1 cellular context compared by ENCODE assay signal in the genomic region with DNA sequence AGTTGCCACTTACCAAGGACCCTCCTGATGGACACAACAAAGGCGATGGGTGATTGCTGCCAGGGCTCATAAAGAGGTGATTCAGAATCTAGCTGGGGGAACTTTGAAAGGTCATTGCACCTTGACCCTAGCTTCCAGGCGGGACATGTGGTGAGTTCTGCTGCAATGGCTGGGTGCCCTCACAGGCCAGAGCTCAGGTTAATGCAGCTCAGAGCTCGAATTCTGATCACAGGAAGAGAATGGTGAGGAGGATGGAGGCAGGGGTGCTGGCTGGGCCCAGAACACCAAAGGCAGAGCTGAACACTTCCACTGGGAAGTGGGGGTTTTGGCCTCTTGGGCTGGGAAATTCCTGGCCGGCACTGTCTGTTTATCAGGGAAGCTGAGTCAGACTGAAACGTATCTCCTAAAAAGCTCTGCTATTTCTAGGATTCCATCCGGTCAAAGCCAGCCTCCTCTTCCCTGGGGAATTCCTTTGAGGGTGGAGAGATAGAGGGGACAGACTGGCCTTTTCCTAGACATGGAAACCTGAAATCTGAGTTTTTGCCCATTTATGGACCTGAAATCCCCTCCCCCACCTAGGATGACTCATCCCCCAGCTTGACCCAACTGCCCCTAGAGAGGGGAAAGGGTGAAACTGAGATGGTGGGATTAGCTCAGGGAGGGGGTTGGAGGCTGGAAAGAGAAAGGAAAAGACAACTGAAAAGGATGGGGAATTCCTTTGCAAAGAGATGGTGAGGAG.
A peak's percentile ranks its signal among the peaks of the same experiment; 100 is the strongest.
TF ChIP-seq lines count a peak whose summit lies in the region.

No MANE protein-coding gene starts in this region.

TF ChIP-seq in HepG2, 621 proteins besides CTCF, POLR2A, EP300 and RAD21 (continued from another document and continues in another):
- TF ChIP-seq, protein P1, sequence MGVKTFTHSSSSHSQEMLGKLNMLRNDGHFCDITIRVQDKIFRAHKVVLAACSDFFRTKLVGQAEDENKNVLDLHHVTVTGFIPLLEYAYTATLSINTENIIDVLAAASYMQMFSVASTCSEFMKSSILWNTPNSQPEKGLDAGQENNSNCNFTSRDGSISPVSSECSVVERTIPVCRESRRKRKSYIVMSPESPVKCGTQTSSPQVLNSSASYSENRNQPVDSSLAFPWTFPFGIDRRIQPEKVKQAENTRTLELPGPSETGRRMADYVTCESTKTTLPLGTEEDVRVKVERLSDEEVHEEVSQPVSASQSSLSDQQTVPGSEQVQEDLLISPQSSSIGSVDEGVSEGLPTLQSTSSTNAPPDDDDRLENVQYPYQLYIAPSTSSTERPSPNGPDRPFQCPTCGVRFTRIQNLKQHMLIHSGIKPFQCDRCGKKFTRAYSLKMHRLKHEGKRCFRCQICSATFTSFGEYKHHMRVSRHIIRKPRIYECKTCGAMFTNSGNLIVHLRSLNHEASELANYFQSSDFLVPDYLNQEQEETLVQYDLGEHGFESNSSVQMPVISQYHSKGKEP (CRISPR knock-in tag; IDR thresholded peaks at IDR 0.05) = no peak
- TF ChIP-seq HHEX (CRISPR knock-in tag; IDR thresholded peaks at IDR 0.05) (no peak), SMARCC2 (IDR thresholded peaks at IDR 0.05) (no peak), TGIF2 (CRISPR knock-in tag; IDR thresholded peaks at IDR 0.05) (no peak), ZBTB21 (CRISPR knock-in tag; IDR thresholded peaks at IDR 0.05) (no peak; the same call in 1 of the 2 replicates), ZNF543 (CRISPR knock-in tag; IDR thresholded peaks at IDR 0.05) (peak; percentile 65; the same call in 1 of the 2 replicates), KDM1A (CRISPR knock-in tag; IDR thresholded peaks at IDR 0.05) (no peak), ONECUT2 (CRISPR knock-in tag; IDR thresholded peaks at IDR 0.05) (no peak), ASH2L (IDR thresholded peaks at IDR 0.05; ENCODE audit: insufficient read length, low read depth, low read length) (peak; percentile 71), ERF (CRISPR knock-in tag; IDR thresholded peaks at IDR 0.05) (0 out of 2 replicates have a peak, but pooled peaks have one; percentile 17), NR2F2 (IDR thresholded peaks at IDR 0.05; ENCODE audit: borderline replicate concordance, low read depth) (peak; percentile 76), MTA1 (CRISPR knock-in tag; IDR thresholded peaks at IDR 0.05; ENCODE audit: borderline replicate concordance) (peak; percentile 75; the same call in 1 of the 2 replicates), TEAD3 (CRISPR knock-in tag; optimal IDR thresholded peaks at IDR 0.05; ENCODE audit: borderline replicate concordance) (peak; percentile 7), ZNF749 (CRISPR knock-in tag; IDR thresholded peaks at IDR 0.05; ENCODE audit: borderline replicate concordance) (no peak), ZNF713 (CRISPR knock-in tag; IDR thresholded peaks at IDR 0.05) (no peak), PHF21A (CRISPR knock-in tag; IDR thresholded peaks at IDR 0.05) (peak; percentile 85), ZNF44 (CRISPR knock-in tag; IDR thresholded peaks at IDR 0.05) (no peak), ZNF605 (CRISPR knock-in tag; IDR thresholded peaks at IDR 0.05) (no peak)
- TF ChIP-seq, protein P2, sequence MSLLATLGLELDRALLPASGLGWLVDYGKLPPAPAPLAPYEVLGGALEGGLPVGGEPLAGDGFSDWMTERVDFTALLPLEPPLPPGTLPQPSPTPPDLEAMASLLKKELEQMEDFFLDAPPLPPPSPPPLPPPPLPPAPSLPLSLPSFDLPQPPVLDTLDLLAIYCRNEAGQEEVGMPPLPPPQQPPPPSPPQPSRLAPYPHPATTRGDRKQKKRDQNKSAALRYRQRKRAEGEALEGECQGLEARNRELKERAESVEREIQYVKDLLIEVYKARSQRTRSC (CRISPR knock-in tag; IDR thresholded peaks at IDR 0.05; ENCODE audit: low read depth) = no peak
- TF ChIP-seq, protein P3, sequence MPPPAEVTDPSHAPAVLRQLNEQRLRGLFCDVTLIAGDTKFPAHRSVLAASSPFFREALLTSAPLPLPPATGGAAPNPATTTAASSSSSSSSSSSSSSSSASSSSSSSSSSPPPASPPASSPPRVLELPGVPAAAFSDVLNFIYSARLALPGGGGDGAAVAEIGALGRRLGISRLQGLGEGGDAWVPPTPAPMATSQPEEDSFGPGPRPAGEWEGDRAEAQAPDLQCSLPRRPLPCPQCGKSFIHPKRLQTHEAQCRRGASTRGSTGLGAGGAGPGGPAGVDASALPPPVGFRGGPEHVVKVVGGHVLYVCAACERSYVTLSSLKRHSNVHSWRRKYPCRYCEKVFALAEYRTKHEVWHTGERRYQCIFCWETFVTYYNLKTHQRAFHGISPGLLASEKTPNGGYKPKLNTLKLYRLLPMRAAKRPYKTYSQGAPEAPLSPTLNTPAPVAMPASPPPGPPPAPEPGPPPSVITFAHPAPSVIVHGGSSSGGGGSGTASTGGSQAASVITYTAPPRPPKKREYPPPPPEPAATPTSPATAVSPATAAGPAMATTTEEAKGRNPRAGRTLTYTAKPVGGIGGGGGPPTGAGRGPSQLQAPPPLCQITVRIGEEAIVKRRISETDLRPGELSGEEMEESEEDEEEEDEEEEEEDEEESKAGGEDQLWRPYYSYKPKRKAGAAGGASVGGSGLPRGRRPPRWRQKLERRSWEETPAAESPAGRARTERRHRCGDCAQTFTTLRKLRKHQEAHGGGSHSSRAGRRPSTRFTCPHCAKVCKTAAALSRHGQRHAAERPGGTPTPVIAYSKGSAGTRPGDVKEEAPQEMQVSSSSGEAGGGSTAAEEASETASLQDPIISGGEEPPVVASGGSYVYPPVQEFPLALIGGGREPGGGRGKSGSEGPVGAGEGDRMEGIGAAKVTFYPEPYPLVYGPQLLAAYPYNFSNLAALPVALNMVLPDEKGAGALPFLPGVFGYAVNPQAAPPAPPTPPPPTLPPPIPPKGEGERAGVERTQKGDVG (CRISPR knock-in tag; IDR thresholded peaks at IDR 0.05; ENCODE audit: borderline replicate concordance) = 0 out of 2 replicates have a peak, but pooled peaks have one; percentile 29
- TF ChIP-seq, protein P4, sequence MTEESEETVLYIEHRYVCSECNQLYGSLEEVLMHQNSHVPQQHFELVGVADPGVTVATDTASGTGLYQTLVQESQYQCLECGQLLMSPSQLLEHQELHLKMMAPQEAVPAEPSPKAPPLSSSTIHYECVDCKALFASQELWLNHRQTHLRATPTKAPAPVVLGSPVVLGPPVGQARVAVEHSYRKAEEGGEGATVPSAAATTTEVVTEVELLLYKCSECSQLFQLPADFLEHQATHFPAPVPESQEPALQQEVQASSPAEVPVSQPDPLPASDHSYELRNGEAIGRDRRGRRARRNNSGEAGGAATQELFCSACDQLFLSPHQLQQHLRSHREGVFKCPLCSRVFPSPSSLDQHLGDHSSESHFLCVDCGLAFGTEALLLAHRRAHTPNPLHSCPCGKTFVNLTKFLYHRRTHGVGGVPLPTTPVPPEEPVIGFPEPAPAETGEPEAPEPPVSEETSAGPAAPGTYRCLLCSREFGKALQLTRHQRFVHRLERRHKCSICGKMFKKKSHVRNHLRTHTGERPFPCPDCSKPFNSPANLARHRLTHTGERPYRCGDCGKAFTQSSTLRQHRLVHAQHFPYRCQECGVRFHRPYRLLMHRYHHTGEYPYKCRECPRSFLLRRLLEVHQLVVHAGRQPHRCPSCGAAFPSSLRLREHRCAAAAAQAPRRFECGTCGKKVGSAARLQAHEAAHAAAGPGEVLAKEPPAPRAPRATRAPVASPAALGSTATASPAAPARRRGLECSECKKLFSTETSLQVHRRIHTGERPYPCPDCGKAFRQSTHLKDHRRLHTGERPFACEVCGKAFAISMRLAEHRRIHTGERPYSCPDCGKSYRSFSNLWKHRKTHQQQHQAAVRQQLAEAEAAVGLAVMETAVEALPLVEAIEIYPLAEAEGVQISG (CRISPR knock-in tag; IDR thresholded peaks at IDR 0.05) = peak; percentile 65; the same call in 1 of the 2 replicates
- TF ChIP-seq, protein P5, sequence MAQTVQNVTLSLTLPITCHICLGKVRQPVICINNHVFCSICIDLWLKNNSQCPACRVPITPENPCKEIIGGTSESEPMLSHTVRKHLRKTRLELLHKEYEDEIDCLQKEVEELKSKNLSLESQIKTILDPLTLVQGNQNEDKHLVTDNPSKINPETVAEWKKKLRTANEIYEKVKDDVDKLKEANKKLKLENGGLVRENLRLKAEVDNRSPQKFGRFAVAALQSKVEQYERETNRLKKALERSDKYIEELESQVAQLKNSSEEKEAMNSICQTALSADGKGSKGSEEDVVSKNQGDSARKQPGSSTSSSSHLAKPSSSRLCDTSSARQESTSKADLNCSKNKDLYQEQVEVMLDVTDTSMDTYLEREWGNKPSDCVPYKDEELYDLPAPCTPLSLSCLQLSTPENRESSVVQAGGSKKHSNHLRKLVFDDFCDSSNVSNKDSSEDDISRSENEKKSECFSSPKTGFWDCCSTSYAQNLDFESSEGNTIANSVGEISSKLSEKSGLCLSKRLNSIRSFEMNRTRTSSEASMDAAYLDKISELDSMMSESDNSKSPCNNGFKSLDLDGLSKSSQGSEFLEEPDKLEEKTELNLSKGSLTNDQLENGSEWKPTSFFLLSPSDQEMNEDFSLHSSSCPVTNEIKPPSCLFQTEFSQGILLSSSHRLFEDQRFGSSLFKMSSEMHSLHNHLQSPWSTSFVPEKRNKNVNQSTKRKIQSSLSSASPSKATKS (CRISPR knock-in tag; IDR thresholded peaks at IDR 0.05) = no peak
- TF ChIP-seq, protein P6, sequence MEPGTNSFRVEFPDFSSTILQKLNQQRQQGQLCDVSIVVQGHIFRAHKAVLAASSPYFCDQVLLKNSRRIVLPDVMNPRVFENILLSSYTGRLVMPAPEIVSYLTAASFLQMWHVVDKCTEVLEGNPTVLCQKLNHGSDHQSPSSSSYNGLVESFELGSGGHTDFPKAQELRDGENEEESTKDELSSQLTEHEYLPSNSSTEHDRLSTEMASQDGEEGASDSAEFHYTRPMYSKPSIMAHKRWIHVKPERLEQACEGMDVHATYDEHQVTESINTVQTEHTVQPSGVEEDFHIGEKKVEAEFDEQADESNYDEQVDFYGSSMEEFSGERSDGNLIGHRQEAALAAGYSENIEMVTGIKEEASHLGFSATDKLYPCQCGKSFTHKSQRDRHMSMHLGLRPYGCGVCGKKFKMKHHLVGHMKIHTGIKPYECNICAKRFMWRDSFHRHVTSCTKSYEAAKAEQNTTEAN (CRISPR knock-in tag; conservative IDR thresholded peaks at IDR 0.05) = no peak; the same call in 1 of the 2 replicates
- TF ChIP-seq, protein P7, sequence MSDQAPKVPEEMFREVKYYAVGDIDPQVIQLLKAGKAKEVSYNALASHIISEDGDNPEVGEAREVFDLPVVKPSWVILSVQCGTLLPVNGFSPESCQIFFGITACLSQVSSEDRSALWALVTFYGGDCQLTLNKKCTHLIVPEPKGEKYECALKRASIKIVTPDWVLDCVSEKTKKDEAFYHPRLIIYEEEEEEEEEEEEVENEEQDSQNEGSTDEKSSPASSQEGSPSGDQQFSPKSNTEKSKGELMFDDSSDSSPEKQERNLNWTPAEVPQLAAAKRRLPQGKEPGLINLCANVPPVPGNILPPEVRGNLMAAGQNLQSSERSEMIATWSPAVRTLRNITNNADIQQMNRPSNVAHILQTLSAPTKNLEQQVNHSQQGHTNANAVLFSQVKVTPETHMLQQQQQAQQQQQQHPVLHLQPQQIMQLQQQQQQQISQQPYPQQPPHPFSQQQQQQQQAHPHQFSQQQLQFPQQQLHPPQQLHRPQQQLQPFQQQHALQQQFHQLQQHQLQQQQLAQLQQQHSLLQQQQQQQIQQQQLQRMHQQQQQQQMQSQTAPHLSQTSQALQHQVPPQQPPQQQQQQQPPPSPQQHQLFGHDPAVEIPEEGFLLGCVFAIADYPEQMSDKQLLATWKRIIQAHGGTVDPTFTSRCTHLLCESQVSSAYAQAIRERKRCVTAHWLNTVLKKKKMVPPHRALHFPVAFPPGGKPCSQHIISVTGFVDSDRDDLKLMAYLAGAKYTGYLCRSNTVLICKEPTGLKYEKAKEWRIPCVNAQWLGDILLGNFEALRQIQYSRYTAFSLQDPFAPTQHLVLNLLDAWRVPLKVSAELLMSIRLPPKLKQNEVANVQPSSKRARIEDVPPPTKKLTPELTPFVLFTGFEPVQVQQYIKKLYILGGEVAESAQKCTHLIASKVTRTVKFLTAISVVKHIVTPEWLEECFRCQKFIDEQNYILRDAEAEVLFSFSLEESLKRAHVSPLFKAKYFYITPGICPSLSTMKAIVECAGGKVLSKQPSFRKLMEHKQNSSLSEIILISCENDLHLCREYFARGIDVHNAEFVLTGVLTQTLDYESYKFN (CRISPR knock-in tag; conservative IDR thresholded peaks at IDR 0.05) = peak; percentile 82
- TF ChIP-seq, protein P8, sequence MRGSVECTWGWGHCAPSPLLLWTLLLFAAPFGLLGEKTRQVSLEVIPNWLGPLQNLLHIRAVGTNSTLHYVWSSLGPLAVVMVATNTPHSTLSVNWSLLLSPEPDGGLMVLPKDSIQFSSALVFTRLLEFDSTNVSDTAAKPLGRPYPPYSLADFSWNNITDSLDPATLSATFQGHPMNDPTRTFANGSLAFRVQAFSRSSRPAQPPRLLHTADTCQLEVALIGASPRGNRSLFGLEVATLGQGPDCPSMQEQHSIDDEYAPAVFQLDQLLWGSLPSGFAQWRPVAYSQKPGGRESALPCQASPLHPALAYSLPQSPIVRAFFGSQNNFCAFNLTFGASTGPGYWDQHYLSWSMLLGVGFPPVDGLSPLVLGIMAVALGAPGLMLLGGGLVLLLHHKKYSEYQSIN (CRISPR knock-in tag; IDR thresholded peaks at IDR 0.05; ENCODE audit: borderline replicate concordance) = no peak
- TF ChIP-seq, protein P9, sequence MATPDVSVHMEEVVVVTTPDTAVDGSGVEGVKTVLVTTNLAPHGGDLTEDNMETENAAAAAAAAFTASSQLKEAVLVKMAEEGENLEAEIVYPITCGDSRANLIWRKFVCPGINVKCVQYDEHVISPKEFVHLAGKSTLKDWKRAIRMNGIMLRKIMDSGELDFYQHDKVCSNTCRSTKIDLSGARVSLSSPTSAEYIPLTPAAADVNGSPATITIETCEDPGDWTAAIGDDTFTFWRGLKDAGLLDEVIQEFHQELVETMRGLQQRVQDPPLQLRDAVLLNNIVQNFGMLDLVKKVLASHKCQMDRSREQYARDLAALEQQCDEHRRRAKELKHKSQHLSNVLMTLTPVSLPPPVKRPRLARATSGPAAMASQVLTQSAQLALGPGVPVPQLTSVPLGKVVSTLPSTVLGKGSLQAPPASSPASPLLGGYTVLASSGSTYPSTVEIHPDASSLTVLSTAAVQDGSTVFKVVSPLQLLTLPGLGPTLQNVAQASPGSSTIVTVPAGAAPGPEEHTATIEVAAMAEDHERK (CRISPR knock-in tag; IDR thresholded peaks at IDR 0.05; ENCODE audit: low read depth) = no peak
- TF ChIP-seq, protein P10, sequence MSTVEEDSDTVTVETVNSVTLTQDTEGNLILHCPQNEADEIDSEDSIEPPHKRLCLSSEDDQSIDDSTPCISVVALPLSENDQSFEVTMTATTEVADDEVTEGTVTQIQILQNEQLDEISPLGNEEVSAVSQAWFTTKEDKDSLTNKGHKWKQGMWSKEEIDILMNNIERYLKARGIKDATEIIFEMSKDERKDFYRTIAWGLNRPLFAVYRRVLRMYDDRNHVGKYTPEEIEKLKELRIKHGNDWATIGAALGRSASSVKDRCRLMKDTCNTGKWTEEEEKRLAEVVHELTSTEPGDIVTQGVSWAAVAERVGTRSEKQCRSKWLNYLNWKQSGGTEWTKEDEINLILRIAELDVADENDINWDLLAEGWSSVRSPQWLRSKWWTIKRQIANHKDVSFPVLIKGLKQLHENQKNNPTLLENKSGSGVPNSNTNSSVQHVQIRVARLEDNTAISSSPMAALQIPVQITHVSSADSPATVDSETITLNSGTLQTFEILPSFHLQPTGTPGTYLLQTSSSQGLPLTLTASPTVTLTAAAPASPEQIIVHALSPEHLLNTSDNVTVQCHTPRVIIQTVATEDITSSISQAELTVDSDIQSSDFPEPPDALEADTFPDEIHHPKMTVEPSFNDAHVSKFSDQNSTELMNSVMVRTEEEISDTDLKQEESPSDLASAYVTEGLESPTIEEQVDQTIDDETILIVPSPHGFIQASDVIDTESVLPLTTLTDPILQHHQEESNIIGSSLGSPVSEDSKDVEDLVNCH (CRISPR knock-in tag; IDR thresholded peaks at IDR 0.05) = no peak
- TF ChIP-seq, protein P11, sequence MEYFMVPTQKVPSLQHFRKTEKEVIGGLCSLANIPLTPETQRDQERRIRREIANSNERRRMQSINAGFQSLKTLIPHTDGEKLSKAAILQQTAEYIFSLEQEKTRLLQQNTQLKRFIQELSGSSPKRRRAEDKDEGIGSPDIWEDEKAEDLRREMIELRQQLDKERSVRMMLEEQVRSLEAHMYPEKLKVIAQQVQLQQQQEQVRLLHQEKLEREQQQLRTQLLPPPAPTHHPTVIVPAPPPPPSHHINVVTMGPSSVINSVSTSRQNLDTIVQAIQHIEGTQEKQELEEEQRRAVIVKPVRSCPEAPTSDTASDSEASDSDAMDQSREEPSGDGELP (IDR thresholded peaks at IDR 0.05; ENCODE audit: borderline replicate concordance, low read depth) = no peak
